1 cellular context compared by ENCODE assay signal in genomic region chr3:58008140-58009025, GRCh38.
A peak's percentile ranks its signal among the peaks of the same experiment; 100 is the strongest.
TF ChIP-seq lines count a peak whose summit lies in the region.

A gene with protein sequence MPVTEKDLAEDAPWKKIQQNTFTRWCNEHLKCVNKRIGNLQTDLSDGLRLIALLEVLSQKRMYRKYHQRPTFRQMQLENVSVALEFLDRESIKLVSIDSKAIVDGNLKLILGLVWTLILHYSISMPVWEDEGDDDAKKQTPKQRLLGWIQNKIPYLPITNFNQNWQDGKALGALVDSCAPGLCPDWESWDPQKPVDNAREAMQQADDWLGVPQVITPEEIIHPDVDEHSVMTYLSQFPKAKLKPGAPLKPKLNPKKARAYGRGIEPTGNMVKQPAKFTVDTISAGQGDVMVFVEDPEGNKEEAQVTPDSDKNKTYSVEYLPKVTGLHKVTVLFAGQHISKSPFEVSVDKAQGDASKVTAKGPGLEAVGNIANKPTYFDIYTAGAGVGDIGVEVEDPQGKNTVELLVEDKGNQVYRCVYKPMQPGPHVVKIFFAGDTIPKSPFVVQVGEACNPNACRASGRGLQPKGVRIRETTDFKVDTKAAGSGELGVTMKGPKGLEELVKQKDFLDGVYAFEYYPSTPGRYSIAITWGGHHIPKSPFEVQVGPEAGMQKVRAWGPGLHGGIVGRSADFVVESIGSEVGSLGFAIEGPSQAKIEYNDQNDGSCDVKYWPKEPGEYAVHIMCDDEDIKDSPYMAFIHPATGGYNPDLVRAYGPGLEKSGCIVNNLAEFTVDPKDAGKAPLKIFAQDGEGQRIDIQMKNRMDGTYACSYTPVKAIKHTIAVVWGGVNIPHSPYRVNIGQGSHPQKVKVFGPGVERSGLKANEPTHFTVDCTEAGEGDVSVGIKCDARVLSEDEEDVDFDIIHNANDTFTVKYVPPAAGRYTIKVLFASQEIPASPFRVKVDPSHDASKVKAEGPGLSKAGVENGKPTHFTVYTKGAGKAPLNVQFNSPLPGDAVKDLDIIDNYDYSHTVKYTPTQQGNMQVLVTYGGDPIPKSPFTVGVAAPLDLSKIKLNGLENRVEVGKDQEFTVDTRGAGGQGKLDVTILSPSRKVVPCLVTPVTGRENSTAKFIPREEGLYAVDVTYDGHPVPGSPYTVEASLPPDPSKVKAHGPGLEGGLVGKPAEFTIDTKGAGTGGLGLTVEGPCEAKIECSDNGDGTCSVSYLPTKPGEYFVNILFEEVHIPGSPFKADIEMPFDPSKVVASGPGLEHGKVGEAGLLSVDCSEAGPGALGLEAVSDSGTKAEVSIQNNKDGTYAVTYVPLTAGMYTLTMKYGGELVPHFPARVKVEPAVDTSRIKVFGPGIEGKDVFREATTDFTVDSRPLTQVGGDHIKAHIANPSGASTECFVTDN (N-terminal part only) (plus strand): TSS chr3:58008422. CDS start chr3:58008565, 143 bp downstream.

TF ChIP-seq in HepG2, 621 proteins besides CTCF, POLR2A, EP300 and RAD21 (continued from another document):
- TF ChIP-seq, protein P1, sequence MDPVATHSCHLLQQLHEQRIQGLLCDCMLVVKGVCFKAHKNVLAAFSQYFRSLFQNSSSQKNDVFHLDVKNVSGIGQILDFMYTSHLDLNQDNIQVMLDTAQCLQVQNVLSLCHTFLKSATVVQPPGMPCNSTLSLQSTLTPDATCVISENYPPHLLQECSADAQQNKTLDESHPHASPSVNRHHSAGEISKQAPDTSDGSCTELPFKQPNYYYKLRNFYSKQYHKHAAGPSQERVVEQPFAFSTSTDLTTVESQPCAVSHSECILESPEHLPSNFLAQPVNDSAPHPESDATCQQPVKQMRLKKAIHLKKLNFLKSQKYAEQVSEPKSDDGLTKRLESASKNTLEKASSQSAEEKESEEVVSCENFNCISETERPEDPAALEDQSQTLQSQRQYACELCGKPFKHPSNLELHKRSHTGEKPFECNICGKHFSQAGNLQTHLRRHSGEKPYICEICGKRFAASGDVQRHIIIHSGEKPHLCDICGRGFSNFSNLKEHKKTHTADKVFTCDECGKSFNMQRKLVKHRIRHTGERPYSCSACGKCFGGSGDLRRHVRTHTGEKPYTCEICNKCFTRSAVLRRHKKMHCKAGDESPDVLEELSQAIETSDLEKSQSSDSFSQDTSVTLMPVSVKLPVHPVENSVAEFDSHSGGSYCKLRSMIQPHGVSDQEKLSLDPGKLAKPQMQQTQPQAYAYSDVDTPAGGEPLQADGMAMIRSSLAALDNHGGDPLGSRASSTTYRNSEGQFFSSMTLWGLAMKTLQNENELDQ (CRISPR knock-in tag; IDR thresholded peaks at IDR 0.05; ENCODE audit: borderline replicate concordance) = no peak
- TF ChIP-seq, protein P2, sequence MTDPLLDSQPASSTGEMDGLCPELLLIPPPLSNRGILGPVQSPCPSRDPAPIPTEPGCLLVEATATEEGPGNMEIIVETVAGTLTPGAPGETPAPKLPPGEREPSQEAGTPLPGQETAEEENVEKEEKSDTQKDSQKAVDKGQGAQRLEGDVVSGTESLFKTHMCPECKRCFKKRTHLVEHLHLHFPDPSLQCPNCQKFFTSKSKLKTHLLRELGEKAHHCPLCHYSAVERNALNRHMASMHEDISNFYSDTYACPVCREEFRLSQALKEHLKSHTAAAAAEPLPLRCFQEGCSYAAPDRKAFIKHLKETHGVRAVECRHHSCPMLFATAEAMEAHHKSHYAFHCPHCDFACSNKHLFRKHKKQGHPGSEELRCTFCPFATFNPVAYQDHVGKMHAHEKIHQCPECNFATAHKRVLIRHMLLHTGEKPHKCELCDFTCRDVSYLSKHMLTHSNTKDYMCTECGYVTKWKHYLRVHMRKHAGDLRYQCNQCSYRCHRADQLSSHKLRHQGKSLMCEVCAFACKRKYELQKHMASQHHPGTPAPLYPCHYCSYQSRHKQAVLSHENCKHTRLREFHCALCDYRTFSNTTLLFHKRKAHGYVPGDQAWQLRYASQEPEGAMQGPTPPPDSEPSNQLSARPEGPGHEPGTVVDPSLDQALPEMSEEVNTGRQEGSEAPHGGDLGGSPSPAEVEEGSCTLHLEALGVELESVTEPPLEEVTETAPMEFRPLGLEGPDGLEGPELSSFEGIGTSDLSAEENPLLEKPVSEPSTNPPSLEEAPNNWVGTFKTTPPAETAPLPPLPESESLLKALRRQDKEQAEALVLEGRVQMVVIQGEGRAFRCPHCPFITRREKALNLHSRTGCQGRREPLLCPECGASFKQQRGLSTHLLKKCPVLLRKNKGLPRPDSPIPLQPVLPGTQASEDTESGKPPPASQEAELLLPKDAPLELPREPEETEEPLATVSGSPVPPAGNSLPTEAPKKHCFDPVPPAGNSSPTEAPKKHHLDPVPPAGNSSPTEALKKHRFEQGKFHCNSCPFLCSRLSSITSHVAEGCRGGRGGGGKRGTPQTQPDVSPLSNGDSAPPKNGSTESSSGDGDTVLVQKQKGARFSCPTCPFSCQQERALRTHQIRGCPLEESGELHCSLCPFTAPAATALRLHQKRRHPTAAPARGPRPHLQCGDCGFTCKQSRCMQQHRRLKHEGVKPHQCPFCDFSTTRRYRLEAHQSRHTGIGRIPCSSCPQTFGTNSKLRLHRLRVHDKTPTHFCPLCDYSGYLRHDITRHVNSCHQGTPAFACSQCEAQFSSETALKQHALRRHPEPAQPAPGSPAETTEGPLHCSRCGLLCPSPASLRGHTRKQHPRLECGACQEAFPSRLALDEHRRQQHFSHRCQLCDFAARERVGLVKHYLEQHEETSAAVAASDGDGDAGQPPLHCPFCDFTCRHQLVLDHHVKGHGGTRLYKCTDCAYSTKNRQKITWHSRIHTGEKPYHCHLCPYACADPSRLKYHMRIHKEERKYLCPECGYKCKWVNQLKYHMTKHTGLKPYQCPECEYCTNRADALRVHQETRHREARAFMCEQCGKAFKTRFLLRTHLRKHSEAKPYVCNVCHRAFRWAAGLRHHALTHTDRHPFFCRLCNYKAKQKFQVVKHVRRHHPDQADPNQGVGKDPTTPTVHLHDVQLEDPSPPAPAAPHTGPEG (CRISPR knock-in tag; IDR thresholded peaks at IDR 0.05) = no peak
- TF ChIP-seq ZNF687 (CRISPR knock-in tag; IDR thresholded peaks at IDR 0.05) = peak; percentile 85
